In the genomic region with DNA sequence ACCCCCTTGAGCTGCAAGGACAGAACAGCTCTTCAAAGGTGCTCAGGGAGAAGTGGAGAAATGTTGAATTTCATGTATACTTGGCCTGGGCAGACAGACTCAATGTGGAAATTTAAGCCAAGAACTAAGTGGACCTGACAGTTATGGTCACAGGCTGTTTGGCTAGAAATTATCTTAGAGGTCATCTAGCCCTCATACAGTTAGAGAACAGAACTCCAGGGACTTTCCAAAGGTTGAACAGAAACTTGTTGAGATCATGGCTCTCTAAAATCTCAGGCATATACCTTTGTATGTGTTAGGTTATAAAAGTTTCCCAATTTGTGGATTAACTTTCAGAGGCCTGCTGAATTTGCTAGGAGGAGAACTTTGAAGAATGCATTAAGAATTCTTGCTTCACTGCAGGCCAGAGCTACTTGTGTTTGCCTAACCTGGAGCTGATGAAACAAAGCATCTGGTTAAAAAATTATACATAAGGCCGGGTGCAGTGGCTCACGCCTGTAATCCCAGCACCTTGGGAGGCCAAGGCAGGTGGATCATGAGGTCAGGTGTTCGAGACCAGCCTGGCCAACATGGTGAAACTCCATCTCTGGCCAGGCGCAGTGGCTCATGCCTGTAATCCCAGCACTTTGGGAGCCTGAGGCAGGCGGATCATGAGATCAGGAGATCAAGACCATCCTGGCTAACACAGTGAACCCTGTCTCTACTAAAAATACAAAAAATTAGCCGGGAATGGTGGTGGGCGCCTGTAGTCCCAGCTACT, we compare ENCODE assay signal across 7 cellular contexts. TPM values are rescaled to one million over a fixed set of nuclear protein-coding genes. Genes with fewer than 3 reads are reported as not detected.
DNase-seq lines count a peak whose midpoint lies in the region; ATAC-seq, FAIRE-seq and TF ChIP-seq lines count a peak whose summit lies in the region.
"Not testable (repeated sequence)": the region's sequence is repeated elsewhere in the genome, so short reads cannot be mapped to it uniquely, and the experiment has no call there.

No MANE protein-coding gene starts in this region.

- H3K4me3 ChIP-seq in GM12865 (ENCODE audit: low read depth, low read length); MM.1S (ENCODE audit: low read length); adipocyte (ENCODE audit: low read length); HepG2 (replicated peaks in 1 of 3; ENCODE audit: insufficient read depth in 1 of 3, low read depth in 2 of 3, low read length in 3 of 3): not testable (repeated sequence)

- not testable (repeated sequence) for TF ChIP-seq POLR2A in HepG2 (IDR thresholded peaks at IDR 0.05; ENCODE audit: insufficient read depth in 1 of 2, low read depth in 2 of 2, low read length in 2 of 2)

- H3K36me3 Mint-ChIP-seq in HFFc6 (ENCODE audit: low read depth), result not testable (repeated sequence)

- not testable (repeated sequence) for H3K9me2 ChIP-seq in MM.1S (replicated peaks; ENCODE audit: insufficient read depth, low read length)

- H3F3A ChIP-seq in MM.1S (ENCODE audit: insufficient read depth, low read length), result peaks cover 14% of the 10 kb centered on the region; the same call in 1 of the 2 replicates

- TF ChIP-seq CTCF in GM12865 (IDR thresholded peaks at IDR 0.05; ENCODE audit: insufficient read depth, low read depth, low read length, missing control alignments); HFFc6 (IDR thresholded peaks at IDR 0.05); MM.1S (IDR thresholded peaks at IDR 0.05; ENCODE audit: low read length); HepG2 (CRISPR knock-in tag; IDR thresholded peaks at IDR 0.05): not testable (repeated sequence)

- in situ Hi-C loops in HepG2 (cut with HindIII; ENCODE audit: extremely low pct_ligation_motif_present, low pct_unique_long_range_greater_than_20kb), result not testable (repeated sequence)

- H4K20me1 ChIP-seq in MM.1S (ENCODE audit: insufficient read depth, low read length); HepG2 (ENCODE audit: insufficient read depth, low read length): not testable (repeated sequence)

- H3K4me1 Mint-ChIP-seq in HFFc6 (ENCODE audit: low read depth), result peaks cover 24% of the 10 kb centered on the region

- not testable (repeated sequence) for H3K79me2 ChIP-seq in MM.1S (ENCODE audit: low read length); HepG2 (ENCODE audit: insufficient read depth, low read length)

- ATAC-seq in HepG2, result peak; percentile 58

- not testable (repeated sequence) for H3K9me3 Mint-ChIP-seq in HFFc6

- POLR2A ChIA-PET in HepG2 (lab: Yijun Ruan, JAX), result interaction anchor here (2.1 kb wide), 1 partner anchor 94 kb away, joined by 6 read pairs; no protein-coding TSS in a partner anchor

- intact Hi-C loops in HepG2 (cut with micrococcal nuclease; ENCODE audit: unreplicated experiment), result loop anchor here (5.0 kb wide), 1 partner anchor 38 kb away; a partner anchor contains a TSS

- peak overlapping the region; percentile 33; the same call in 1 of the 2 replicates for H2AFZ ChIP-seq in MM.1S (ENCODE audit: low read length)
- H2AFZ ChIP-seq in HepG2 (ENCODE audit: low read length), result not testable (repeated sequence)

- H3K4me1 ChIP-seq in MM.1S (ENCODE audit: low read length) (peaks cover 21% of the 10 kb centered on the region), adipocyte (ENCODE audit: control insufficient read depth, insufficient read depth, low read length) (peaks cover 26% of the 10 kb centered on the region), HepG2 (ENCODE audit: insufficient read depth, low read length) (peaks cover 43% of the 10 kb centered on the region)

- FAIRE-seq in HepG2 (lab: Jason Lieb, UNC), result not testable (repeated sequence)

- not testable (repeated sequence) for H3K36me3 ChIP-seq in MM.1S (replicated peaks; ENCODE audit: insufficient read depth, low read length); adipocyte (ENCODE audit: control insufficient read depth, insufficient read depth, low read length, severe bottlenecking); HepG2 (replicated peaks in 1 of 2; ENCODE audit: control insufficient read depth in 1 of 2, insufficient read depth in 2 of 2, low read length in 2 of 2)

- DNase-seq in GM12865 (ENCODE audit: low read depth) (peak; percentile 30), HFFc6 (peak; percentile 25), MM.1S (peak; percentile 36), adipocyte (ENCODE audit: low read depth) (peak; percentile 79), fibroblast of gingiva (ENCODE audit: low read depth) (peak; percentile 34), HepG2 (ENCODE audit: low spot score) (peak; percentile 60), renal cortical epithelial cell (ENCODE audit: low read depth) (peak; percentile 28)

- not testable (repeated sequence) for BruUV-seq in HepG2 (replicated peaks; lab: Mats Ljungman, UMichigan)

- 65% methylated on average over 6 of the region's 7 CpGs for WGBS in HepG2 (ENCODE audit: low lambda C conversion rate)

- H3K4me3 Mint-ChIP-seq in HFFc6, result not testable (repeated sequence)

- H3K9ac ChIP-seq in MM.1S (ENCODE audit: low read length); adipocyte (ENCODE audit: low read length): not testable (repeated sequence)
- H3K9ac ChIP-seq in HepG2 (ENCODE audit: insufficient read depth, low read depth, low read length), result 0 out of 2 replicates have a peak overlapping the region, but pooled peaks have one; percentile 10

- CTCF ChIA-PET in HepG2 (lab: Yijun Ruan, JAX; ENCODE audit: low intra/inter-chr PET ratio, low total read pairs), result not testable (repeated sequence)

- H3K27ac ChIP-seq in MM.1S (ENCODE audit: low read length) (peak overlapping the region; percentile 60; the same call in 1 of the 2 replicates), HepG2 (ENCODE audit: extremely low read length, insufficient read depth, low read length) (peak overlapping the region; percentile 68)

- not testable (repeated sequence) for H3K27me3 ChIP-seq in MM.1S (replicated peaks; ENCODE audit: insufficient read depth, low read length); adipocyte (replicated peaks; ENCODE audit: control insufficient read depth, insufficient read depth, low read length); HepG2 (ENCODE audit: control insufficient read depth in 1 of 2, insufficient read depth in 2 of 2, low read length in 2 of 2)

- not testable (repeated sequence) for H3K9me3 ChIP-seq in MM.1S (replicated peaks; ENCODE audit: insufficient read depth, low read length); adipocyte (ENCODE audit: control insufficient read depth, low read length); HepG2 (ENCODE audit: low read length)

- H3K4me2 ChIP-seq in MM.1S (ENCODE audit: low read depth, low read length), result peak overlapping the region; percentile 7; the same call in 1 of the 2 replicates
- H3K4me2 ChIP-seq in HepG2 (ENCODE audit: low read depth, low read length), result peak overlapping the region; percentile 16

- not testable (repeated sequence) for H3K27ac Mint-ChIP-seq in HFFc6

- TF ChIP-seq RAD21 in HepG2 (CRISPR knock-in tag; IDR thresholded peaks at IDR 0.05), result not testable (repeated sequence)

- not testable (repeated sequence) for H3K27me3 Mint-ChIP-seq in HFFc6 (ENCODE audit: insufficient read depth)

- TF ChIP-seq EP300 in HepG2 (IDR thresholded peaks at IDR 0.05; ENCODE audit: low read depth in 2 of 2, low read length in 2 of 2); HepG2 (CRISPR knock-in tag; IDR thresholded peaks at IDR 0.05; ENCODE audit: borderline replicate concordance): not testable (repeated sequence)

TF ChIP-seq in HepG2, 621 proteins besides CTCF, POLR2A, EP300 and RAD21 (continues in another document):
- TF ChIP-seq KDM1A (CRISPR knock-in tag; IDR thresholded peaks at IDR 0.05), result 0 out of 2 replicates have a peak, but pooled peaks have one; percentile 15
- TF ChIP-seq TBX2 (CRISPR knock-in tag; IDR thresholded peaks at IDR 0.05; ENCODE audit: borderline replicate concordance), result peak; percentile 46; the same call in 1 of the 2 replicates
- TF ChIP-seq ZFX (CRISPR knock-in tag; IDR thresholded peaks at IDR 0.05; ENCODE audit: low read depth), result peak; percentile 51
- TF ChIP-seq MTA1 (CRISPR knock-in tag; IDR thresholded peaks at IDR 0.05; ENCODE audit: borderline replicate concordance), result 0 out of 2 replicates have a peak, but pooled peaks have one; percentile 33
- TF ChIP-seq ZMYM4 (CRISPR knock-in tag; IDR thresholded peaks at IDR 0.05), result peak; percentile 64
- not testable (repeated sequence) for TF ChIP-seq NONO (IDR thresholded peaks at IDR 0.05)
- TF ChIP-seq NONO (CRISPR knock-in tag; conservative IDR thresholded peaks at IDR 0.05), result 0 out of 2 replicates have a peak, but pooled peaks have one; percentile 24

RNA-seq across cellular contexts. Expression of a gene that starts 35.3 kb away (rescaled TPM):
- 100 to 1,000 TPM; 187 to 265 (median 216) TPM for total RNA-seq in HFFc6 (2021; fragmentation: NEBNext Ultra II Directional; extraction: Animal tissue kit (Norgen Biotek cat#: 25700))
- total RNA-seq in HepG2 (2016; rRNA removed; fragmentation: Illumina TruSeq; extraction: Trizol) (161 and 166 TPM in 2 replicates), renal cortical epithelial cell (216 and 325 TPM in 2 replicates)
- 14.7 and 15.1 TPM in 2 replicates for total RNA-seq in HepG2 (2016; cell fraction: cytosol; rRNA removed; fragmentation: Illumina TruSeq; extraction: Trizol; ENCODE audit: low read depth)
- 168 TPM in 2 replicates for total RNA-seq in HepG2 (2016; cell fraction: insoluble cytoplasmic fraction; rRNA removed; fragmentation: Illumina TruSeq; extraction: Trizol)
- 65.8 and 71.7 TPM in 2 replicates for total RNA-seq in HepG2 (2016; cell fraction: membrane; rRNA removed; fragmentation: Illumina TruSeq; extraction: Trizol)
- total RNA-seq in HepG2 (2016; cell fraction: nucleus; rRNA removed; fragmentation: Illumina TruSeq; extraction: Trizol), result 163 and 201 TPM in 2 replicates
- polyA plus RNA-seq in HepG2 (2011; rRNA removed), result 57.9 and 66.6 TPM in 2 replicates
- polyA plus RNA-seq in HepG2 (2011; cell fraction: cytosol; rRNA removed), result 31.2 and 65.6 TPM in 2 replicates
- 23.4 and 30.7 TPM in 2 replicates for polyA plus RNA-seq in HepG2 (2011; cell fraction: nucleus; rRNA removed)
- 51.0 and 78.1 TPM in 2 replicates for polyA plus RNA-seq in HepG2 (2012)
- 2.0 and 2.1 TPM in 2 replicates for polyA plus RNA-seq in HepG2 (2016; cell fraction: cytosol; fragmentation: Illumina TruSeq; extraction: Trizol; ENCODE audit: low read depth)
- polyA plus RNA-seq in HepG2 (2016; cell fraction: insoluble cytoplasmic fraction; fragmentation: Illumina TruSeq; extraction: Trizol; ENCODE audit: low read depth), result 43.1 and 49.7 TPM in 2 replicates
- 9.8 and 10.4 TPM in 2 replicates for polyA plus RNA-seq in HepG2 (2016; cell fraction: membrane; fragmentation: Illumina TruSeq; extraction: Trizol; ENCODE audit: low read depth)
- polyA plus RNA-seq in HepG2 (2016; cell fraction: nucleus; fragmentation: Illumina TruSeq; extraction: Trizol; ENCODE audit: insufficient read depth, low read depth), result 83.2 and 85.6 TPM in 2 replicates
- 72.6 and 124 TPM in 2 replicates for polyA minus RNA-seq in HepG2 (2011; rRNA and poly(A)+ RNA removed; ENCODE audit: low replicate concordance)
- 241 and 268 TPM in 2 replicates for polyA minus RNA-seq in HepG2 (2011; cell fraction: cytosol; rRNA and poly(A)+ RNA removed)
- polyA minus RNA-seq in HepG2 (2011; cell fraction: nucleus; rRNA and poly(A)+ RNA removed), result 145 and 264 TPM in 2 replicates

Comparison
In these comparisons a context has a peak if more than half of its experiments do, and no peak if none do; other contexts are left out.
1. DNase-seq: peak in every context shown above with its lines; median percentile 79 in adipocyte; 60 in HepG2; 36 in MM.1S; 34 in fibroblast of gingiva; 30 in GM12865; 28 in renal cortical epithelial cell; 25 in HFFc6.